ENCODE assay signal across 12 cellular contexts in the genomic region with DNA sequence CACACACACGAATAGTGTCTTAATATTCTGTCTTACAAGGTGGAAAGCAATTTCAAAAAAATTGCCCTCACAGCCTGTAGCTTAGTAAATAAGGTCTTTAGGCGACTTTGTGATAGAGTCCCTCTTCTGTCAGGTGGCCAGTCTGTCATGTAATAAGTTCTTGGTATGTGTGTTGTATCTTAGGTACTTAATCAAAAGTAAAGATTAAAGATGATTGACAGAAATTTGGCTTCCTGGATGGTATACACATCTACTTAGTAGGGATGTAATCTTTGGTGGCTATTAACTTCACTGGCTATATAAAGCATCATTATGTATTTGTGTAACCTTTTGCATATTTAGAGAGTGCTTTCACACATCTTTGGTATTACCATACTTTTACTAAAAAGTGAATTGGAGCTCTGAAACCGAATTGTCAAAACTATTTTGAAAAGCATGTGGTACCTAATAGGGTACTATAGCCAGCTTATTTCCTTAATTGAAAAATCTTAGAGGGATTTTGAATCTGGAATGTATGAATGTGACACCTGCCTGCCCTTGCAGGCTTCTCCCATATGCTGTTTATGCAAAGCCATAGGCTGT. TPM values are rescaled to one million over a fixed set of nuclear protein-coding genes. Genes with fewer than 3 reads are reported as not detected.
DNase-seq lines count a peak whose midpoint lies in the region; ATAC-seq and TF ChIP-seq lines count a peak whose summit lies in the region.
"Had no signal": no experiment of that assay in that cellular context is flagged by ENCODE, and none has a peak within 500 bp of the region (broad histone marks: within the 10 kb centered on the region; RNA-seq: fewer than 3 reads in every experiment).

No MANE protein-coding gene starts in this region.

- no peak for ATAC-seq in activated CD8-positive, alpha-beta T cell treated with anti-CD3 and anti-CD28 coated beads, Interleukin-2, amount 10 ng/mL, durations not matched to agents 7 days and 5 days

- WGBS in mesodermal cell (ENCODE audit: insufficient coverage in 2 of 2), 2 experiments = 75% methylated on average over 1 of the region's 3 CpGs; no CpG with 5 or more reads in 1 of the 2 experiments

- H3K4me1 Mint-ChIP-seq in activated CD8-positive, alpha-beta T cell treated with anti-CD3 and anti-CD28 coated beads, Interleukin-2, amount 10 ng/mL, durations not matched to agents 7 days and 5 days (ENCODE audit: low read depth) = peaks cover 58% of the 10 kb centered on the region

- H3K4me3 ChIP-seq in BE2C (ENCODE audit: low read depth, low read length) (peak overlapping the region; percentile 15), HEK293 (ENCODE audit: low read depth, low read length) (peak overlapping the region; percentile 89), mesodermal cell (ENCODE audit: extremely low read depth, insufficient read depth, low read length, poor library complexity, severe bottlenecking) (peak overlapping the region; percentile 19)

- H3K36me3 Mint-ChIP-seq in activated CD8-positive, alpha-beta T cell treated with anti-CD3 and anti-CD28 coated beads, Interleukin-2, amount 10 ng/mL, durations not matched to agents 7 days and 5 days (ENCODE audit: low read depth) = peaks cover 61% of the 10 kb centered on the region

- no peaks in the 10 kb centered on the region for H3K9me3 Mint-ChIP-seq in activated CD8-positive, alpha-beta T cell treated with anti-CD3 and anti-CD28 coated beads, Interleukin-2, amount 10 ng/mL, durations not matched to agents 7 days and 5 days (ENCODE audit: insufficient read depth)

- no peaks in the 10 kb centered on the region for H3K27me3 ChIP-seq in BE2C

- CTCF ChIA-PET in HEK293 (lab: Yijun Ruan, JAX) = interaction anchor here (0.6 to 1.1 kb wide), 2 partner anchors 14 to 123 kb away, joined by 3 to 4 read pairs; no protein-coding TSS in a partner anchor
- CTCF ChIA-PET in activated CD8-positive, alpha-beta T cell treated with anti-CD3 and anti-CD28 coated beads, Interleukin-2, amount 10 ng/mL, durations not matched to agents 7 days and 5 days (lab: Charles Lee) = interaction anchor here (0.6 to 5.3 kb wide), 5 partner anchors 10 to 369 kb away, joined by 3 to 53 read pairs (median 5); no protein-coding TSS in a partner anchor

- H3K27ac Mint-ChIP-seq in activated CD8-positive, alpha-beta T cell treated with anti-CD3 and anti-CD28 coated beads, Interleukin-2, amount 10 ng/mL, durations not matched to agents 7 days and 5 days = peak overlapping the region; percentile 39

- H3K36me3 ChIP-seq in BE2C (peaks cover 28% of the 10 kb centered on the region), HEK293 (ENCODE audit: control insufficient read depth in 2 of 2, insufficient read depth in 1 of 2, low read length in 2 of 2) (peaks cover 11 to 31% of the 10 kb centered on the region in 2 experiments; a peak in 2 of 3 replicates), mesodermal cell (ENCODE audit: control insufficient read depth, insufficient read depth, low read length) (peaks cover 37% of the 10 kb centered on the region)

- no peak for TF ChIP-seq CTCF in BE2C (IDR thresholded peaks at IDR 0.05; ENCODE audit: low read depth, low read length)
- no peak for TF ChIP-seq CTCF in HEK293 (tag by site-specific recombination; IDR thresholded peaks at IDR 0.05)

- peaks cover 6% of the 10 kb centered on the region for H3K4me1 ChIP-seq in BE2C
- peaks cover 26% of the 10 kb centered on the region for H3K4me1 ChIP-seq in HEK293 (ENCODE audit: control insufficient read depth, insufficient read depth, low read length)
- peaks cover 10% of the 10 kb centered on the region for H3K4me1 ChIP-seq in mesodermal cell (ENCODE audit: control insufficient read depth, insufficient read depth, low read length, poor library complexity, severe bottlenecking)

- peak overlapping the region; percentile 87 for H3K4me3 Mint-ChIP-seq in activated CD8-positive, alpha-beta T cell treated with anti-CD3 and anti-CD28 coated beads, Interleukin-2, amount 10 ng/mL, durations not matched to agents 7 days and 5 days

- no peaks in the 10 kb centered on the region for H3K27me3 Mint-ChIP-seq in activated CD8-positive, alpha-beta T cell treated with anti-CD3 and anti-CD28 coated beads, Interleukin-2, amount 10 ng/mL, durations not matched to agents 7 days and 5 days (ENCODE audit: low read depth)

- DNase-seq in BE2C (no peak), NCI-H2081 treated with DMSO at 0.1 percent for 48 hours (lab: John Stamatoyannopoulos, UW) (no peak), NCI-H1930 (lab: John Stamatoyannopoulos, UW) (no peak), hepatic stellate cell (ENCODE audit: low spot score) (no peak), UCSD-AML1 (lab: John Stamatoyannopoulos, UW; ENCODE audit: unreplicated experiment) (no peak)
- DNase-seq in activated CD8-positive, alpha-beta T cell treated with anti-CD3 and anti-CD28 coated beads, Interleukin-2, amount 10 ng/mL, durations not matched to agents 7 days and 5 days = no peak
- DNase-seq: EL, NCI-H226, retina, WERI-Rb-1 had no signal

- H3K9me3 ChIP-seq in BE2C = no peaks in the 10 kb centered on the region
- H3K9me3 ChIP-seq in HEK293 (ENCODE audit: control insufficient read depth, insufficient read depth, low read depth, low read length) = no peaks in the 10 kb centered on the region
- no peaks in the 10 kb centered on the region for H3K9me3 ChIP-seq in mesodermal cell (ENCODE audit: control insufficient read depth, low read length)

- H3K27ac ChIP-seq in HEK293 (ENCODE audit: extremely low read depth, low read depth, low read length) (no peak overlapping the region), mesodermal cell (ENCODE audit: low read depth, low read length, severe bottlenecking) (no peak overlapping the region)
- H3K27ac ChIP-seq: WERI-Rb-1 had no signal

- POLR2A ChIA-PET in HEK293 (lab: Yijun Ruan, JAX) = interaction anchor here (1.2 kb wide), 1 partner anchor 9 kb away, joined by 5 read pairs; no protein-coding TSS in a partner anchor
- POLR2A ChIA-PET in activated CD8-positive, alpha-beta T cell treated with anti-CD3 and anti-CD28 coated beads, Interleukin-2, amount 10 ng/mL, durations not matched to agents 7 days and 5 days (lab: Charles Lee) = interaction anchor here (6.8 kb wide), 1 partner anchor 16 kb away, joined by 100 read pairs; a partner anchor contains a TSS

TF ChIP-seq in HEK293, 187 proteins besides CTCF, POLR2A, EP300 and RAD21:
- TF ChIP-seq SCRT2 (tag by site-specific recombination; IDR thresholded peaks at IDR 0.05) (no peak), ZNF624 (tag by site-specific recombination; IDR thresholded peaks at IDR 0.05) (no peak), PRDM1 (tag by site-specific recombination; IDR thresholded peaks at IDR 0.05) (peak; percentile 91), ZBTB48 (tag by site-specific recombination; IDR thresholded peaks at IDR 0.05) (no peak), ZNF747 (tag by site-specific recombination; IDR thresholded peaks at IDR 0.05) (no peak), ZNF621 (tag by site-specific recombination; IDR thresholded peaks at IDR 0.05) (no peak), ZBTB21 (tag by site-specific recombination; IDR thresholded peaks at IDR 0.05) (no peak)

RNA-seq across cellular contexts. Expression of a gene that starts 3.4 kb away (rescaled TPM):
- 163 TPM for polyA plus RNA-seq in BE2C (2012; ENCODE audit: insufficient read depth, insufficient read length, low read depth)
- total RNA-seq in activated CD8-positive, alpha-beta T cell treated with anti-CD3 and anti-CD28 coated beads, Interleukin-2, amount 10 ng/mL, durations not matched to agents 7 days and 5 days = 100 to 1,000 TPM; 193 to 213 TPM
- 88.3 TPM for polyA plus RNA-seq in mesodermal cell (2013, experiment 1 of 2)
- 84.1 TPM for polyA plus RNA-seq in mesodermal cell (2013, experiment 2 of 2)

RNA-seq across cellular contexts. Expression of a gene that starts 16.7 kb away (rescaled TPM):
- 57.7 TPM for polyA plus RNA-seq in BE2C (2012; ENCODE audit: insufficient read depth, insufficient read length, low read depth)
- 10 to 100 TPM; 45.2 to 46.6 TPM for total RNA-seq in activated CD8-positive, alpha-beta T cell treated with anti-CD3 and anti-CD28 coated beads, Interleukin-2, amount 10 ng/mL, durations not matched to agents 7 days and 5 days
- 123 TPM for polyA plus RNA-seq in mesodermal cell (2013, experiment 1 of 2)
- polyA plus RNA-seq in mesodermal cell (2013, experiment 2 of 2) = 103 TPM

Comparison
In these comparisons a context has a peak if more than half of its experiments do, and no peak if none do; other contexts are left out.
1. H3K4me3 ChIP-seq: peak in every context shown above with its lines; median percentile 89 in HEK293; 19 in mesodermal cell; 15 in BE2C.